ENCODE assay signal across 7 cellular contexts in the genomic region with DNA sequence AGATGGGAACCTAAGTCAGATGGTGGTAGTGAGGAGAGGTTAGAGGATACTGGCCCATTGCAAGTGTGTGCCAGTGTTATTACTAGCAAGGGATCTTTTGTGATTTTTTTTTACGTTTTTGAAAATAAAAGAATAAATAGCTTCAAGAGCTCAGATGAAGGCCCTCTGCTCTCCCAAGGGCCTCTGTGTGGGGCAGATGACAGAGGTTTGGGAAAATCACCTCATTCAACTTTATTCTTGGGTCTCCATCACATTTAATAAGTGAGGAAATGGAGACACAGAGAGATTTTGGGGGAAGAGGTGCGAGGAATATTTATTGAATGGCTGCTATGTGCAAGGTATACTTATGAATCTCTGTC. TPM values are rescaled to one million over a fixed set of nuclear protein-coding genes. Genes with fewer than 3 reads are reported as not detected.
DNase-seq lines count a peak whose midpoint lies in the region; ATAC-seq, FAIRE-seq and TF ChIP-seq lines count a peak whose summit lies in the region.

No MANE protein-coding gene starts in this region.

- peak; percentile 10 for TF ChIP-seq CTCF in CD8-positive, alpha-beta T cell (IDR thresholded peaks at IDR 0.05)
- TF ChIP-seq CTCF in OCI-LY7 (conservative IDR thresholded peaks at IDR 0.05; ENCODE audit: low read length) (peak; percentile 45), kidney (IDR thresholded peaks at IDR 0.05; ENCODE audit: borderline replicate concordance, extremely low read depth, insufficient read depth) (no peak), H9 (conservative IDR thresholded peaks at IDR 0.05) (no peak)

- no peak overlapping the region for H3K18ac ChIP-seq in H9 (ENCODE audit: insufficient read length, low read depth, low read length)

- H3K4me1 ChIP-seq in CD8-positive, alpha-beta T cell (ENCODE audit: insufficient read depth, low read length), result peaks cover 57% of the 10 kb centered on the region
- peaks cover 75% of the 10 kb centered on the region for H3K4me1 ChIP-seq in OCI-LY7 (ENCODE audit: insufficient read depth, low read length, poor library complexity, severe bottlenecking)
- peaks cover 50% of the 10 kb centered on the region for H3K4me1 ChIP-seq in effector memory CD4-positive, alpha-beta T cell (ENCODE audit: control insufficient read depth, insufficient read depth, low read length, poor library complexity, severe bottlenecking)
- peaks cover 14 to 29% of the 10 kb centered on the region in 2 donors for H3K4me1 ChIP-seq in kidney (ENCODE audit: control insufficient read depth in 1 of 2, insufficient read depth in 1 of 2, low read depth in 1 of 2, low read length in 2 of 2)
- H3K4me1 ChIP-seq in H9 (ENCODE audit: insufficient read depth, low read length), result no peaks in the 10 kb centered on the region

- no peak overlapping the region for H2BK5ac ChIP-seq in H9 (ENCODE audit: insufficient read length, low read length)

- H3K14ac ChIP-seq in H9 (ENCODE audit: insufficient read depth, low read length), result no peak overlapping the region

- CTCF ChIA-PET in CD8-positive, alpha-beta T cell (lab: Charles Lee), result interaction anchor here (0.6 to 19.6 kb wide), 25 partner anchors 10 to 232 kb away, joined by 3 to 351 read pairs (median 5); a partner anchor contains a TSS
- CTCF ChIA-PET in OCI-LY7 (lab: Charles Lee; ENCODE audit: unreplicated experiment), result interaction anchor here (0.5 to 0.9 kb wide), 3 partner anchors 34 to 64 kb away, joined by 3 read pairs; no protein-coding TSS in a partner anchor

- H4K8ac ChIP-seq in H9 (replicated peaks; ENCODE audit: insufficient read length, low read depth, low read length), result no peak overlapping the region

- H3K9ac ChIP-seq in kidney (ENCODE audit: low read length in 2 of 2) (no peak overlapping the region), H9 (ENCODE audit: extremely low read depth, insufficient read length, low read length) (no peak overlapping the region)

- peak overlapping the region; percentile 52 for H3K27ac ChIP-seq in CD8-positive, alpha-beta T cell (ENCODE audit: low read depth, low read length)
- H3K27ac ChIP-seq in OCI-LY7 (ENCODE audit: low read depth, low read length, poor library complexity, severe bottlenecking), result peak overlapping the region; percentile 96
- peak overlapping the region; percentile 100 for H3K27ac ChIP-seq in effector memory CD4-positive, alpha-beta T cell (ENCODE audit: insufficient read depth, low read length, poor library complexity, severe bottlenecking)
- peak overlapping the region in 1 of 2 donors; percentile 86 for H3K27ac ChIP-seq in kidney (ENCODE audit: low read depth in 2 of 2, low read length in 2 of 2)
- no peak overlapping the region for H3K27ac ChIP-seq in H9 (ENCODE audit: insufficient read length, low read depth, low read length)

- no peaks in the 10 kb centered on the region for H3K36me3 ChIP-seq in CD8-positive, alpha-beta T cell (ENCODE audit: insufficient read depth, low read length)
- H3K36me3 ChIP-seq in OCI-LY7 (ENCODE audit: insufficient read depth, low read length), result no peaks in the 10 kb centered on the region
- H3K36me3 ChIP-seq in effector memory CD4-positive, alpha-beta T cell (ENCODE audit: control insufficient read depth, insufficient read depth, low read length), result no peaks in the 10 kb centered on the region
- H3K36me3 ChIP-seq in kidney (ENCODE audit: control insufficient read depth in 1 of 2, insufficient read depth in 2 of 2, low read length in 2 of 2), result no peaks in the 10 kb centered on the region

- H3K27me3 ChIP-seq in CD8-positive, alpha-beta T cell (ENCODE audit: insufficient read depth, low read length), result no peaks in the 10 kb centered on the region
- H3K27me3 ChIP-seq in effector memory CD4-positive, alpha-beta T cell (replicated peaks; ENCODE audit: control insufficient read depth, insufficient read depth, low read length, poor library complexity, severe bottlenecking), result no peaks in the 10 kb centered on the region
- H3K27me3 ChIP-seq in H9 (ENCODE audit: insufficient read depth, low read length), result no peaks in the 10 kb centered on the region

- no peak overlapping the region for H3K23ac ChIP-seq in H9 (ENCODE audit: insufficient read length, low read depth, low read length)

- WGBS in H9 (ENCODE audit: extremely low coverage, insufficient read length, low lambda C conversion rate), result no CpG with 5 or more reads among the region's 2 CpGs

- H3K56ac ChIP-seq in H9 (ENCODE audit: insufficient read length, low read depth, low read length), result no peak overlapping the region

- H4K91ac ChIP-seq in H9 (ENCODE audit: insufficient read length, low read depth, low read length), result no peak overlapping the region

- no peaks in the 10 kb centered on the region for H4K20me1 ChIP-seq in OCI-LY7 (ENCODE audit: insufficient read depth, low read length)
- no peaks in the 10 kb centered on the region for H4K20me1 ChIP-seq in H9 (ENCODE audit: control insufficient read depth, insufficient read depth, insufficient read length)

- no TSS peak for BruUV-seq in OCI-LY7 (replicated peaks; lab: Mats Ljungman, UMichigan)

- H3K27me3 Mint-ChIP-seq in CD8-positive, alpha-beta T cell (ENCODE audit: low read depth), result no peaks in the 10 kb centered on the region
- peaks cover 5% of the 10 kb centered on the region for H3K27me3 Mint-ChIP-seq in H9 (ENCODE audit: low read depth)

- H3K27ac Mint-ChIP-seq in CD8-positive, alpha-beta T cell, result peak overlapping the region; percentile 90
- peak overlapping the region; percentile 100 for H3K27ac Mint-ChIP-seq in stimulated activated effector memory CD8-positive, alpha-beta T cell treated with anti-CD3 and anti-CD28 coated beads, Interleukin-12 subunit alpha, Interleukin-12 subunit beta, amount 100 ng/mL, for 72 hours
- H3K27ac Mint-ChIP-seq in H9, result no peak overlapping the region

- no peak overlapping the region for H2AK5ac ChIP-seq in H9 (ENCODE audit: insufficient read length, low read length)

- no peaks in the 10 kb centered on the region for H3K9me3 ChIP-seq in CD8-positive, alpha-beta T cell (ENCODE audit: low read length)
- H3K9me3 ChIP-seq in OCI-LY7 (ENCODE audit: low read length), result no peaks in the 10 kb centered on the region
- H3K9me3 ChIP-seq in effector memory CD4-positive, alpha-beta T cell (ENCODE audit: control insufficient read depth, low read length), result no peaks in the 10 kb centered on the region
- no peaks in the 10 kb centered on the region for H3K9me3 ChIP-seq in kidney (ENCODE audit: control insufficient read depth in 1 of 2, low read length in 2 of 2)
- no peaks in the 10 kb centered on the region for H3K9me3 ChIP-seq in H9 (ENCODE audit: control insufficient read depth, low read depth, low read length)

- no peaks in the 10 kb centered on the region for H3K9me2 ChIP-seq in OCI-LY7 (ENCODE audit: insufficient read depth, low read length)

- peak overlapping the region; percentile 24; the same call in 1 of the 2 replicates for H2AFZ ChIP-seq in OCI-LY7 (ENCODE audit: low read length)
- no peak overlapping the region for H2AFZ ChIP-seq in H9 (ENCODE audit: low read length)

- peak overlapping the region; percentile 78 for H3K4me2 ChIP-seq in OCI-LY7 (ENCODE audit: low read length)
- no peak overlapping the region for H3K4me2 ChIP-seq in H9 (ENCODE audit: insufficient read depth, insufficient read length, low read length)

- no peak for DNase-seq in CD8-positive, alpha-beta T cell
- DNase-seq in OCI-LY7 (ENCODE audit: low spot score) (no peak), kidney (no peak), H9 (no peak)
- no peak for DNase-seq in effector memory CD4-positive, alpha-beta T cell
- DNase-seq in stimulated activated effector memory CD8-positive, alpha-beta T cell treated with anti-CD3 and anti-CD28 coated beads, Interleukin-12 subunit alpha, Interleukin-12 subunit beta, amount 100 ng/mL, for 72 hours (ENCODE audit: low spot score in 2 of 2), result no peak

- H3K79me1 ChIP-seq in H9 (ENCODE audit: insufficient read depth, low read depth, low read length, poor library complexity, severe bottlenecking), result no peaks in the 10 kb centered on the region

- H3K4ac ChIP-seq in H9 (ENCODE audit: low read depth, low read length), result no peak overlapping the region

- no peaks in the 10 kb centered on the region for H3K23me2 ChIP-seq in H9 (ENCODE audit: insufficient read length, low read depth, low read length, poor library complexity, severe bottlenecking)

- peaks cover 54% of the 10 kb centered on the region for H3K4me1 Mint-ChIP-seq in CD8-positive, alpha-beta T cell (ENCODE audit: low read depth)
- H3K4me1 Mint-ChIP-seq in stimulated activated effector memory CD8-positive, alpha-beta T cell treated with anti-CD3 and anti-CD28 coated beads, Interleukin-12 subunit alpha, Interleukin-12 subunit beta, amount 100 ng/mL, for 72 hours, result peaks cover 60% of the 10 kb centered on the region
- peaks cover 12% of the 10 kb centered on the region in 2 experiments for H3K4me1 Mint-ChIP-seq in H9

- ATAC-seq in CD8-positive, alpha-beta T cell, result no peak
- ATAC-seq in stimulated activated effector memory CD8-positive, alpha-beta T cell treated with anti-CD3 and anti-CD28 coated beads, Interleukin-12 subunit alpha, Interleukin-12 subunit beta, amount 100 ng/mL, for 72 hours, result no peak
- ATAC-seq in HG03354 (IDR thresholded peaks at IDR 0.05; ENCODE audit: poor library complexity, severe bottlenecking, unreplicated experiment), result no peak

- H3K9me3 Mint-ChIP-seq in CD8-positive, alpha-beta T cell, result no peaks in the 10 kb centered on the region
- H3K9me3 Mint-ChIP-seq in stimulated activated effector memory CD8-positive, alpha-beta T cell treated with anti-CD3 and anti-CD28 coated beads, Interleukin-12 subunit alpha, Interleukin-12 subunit beta, amount 100 ng/mL, for 72 hours, result no peaks in the 10 kb centered on the region
- H3K9me3 Mint-ChIP-seq in H9, result no peaks in the 10 kb centered on the region

- no peak overlapping the region for H2BK20ac ChIP-seq in H9 (ENCODE audit: low read depth, low read length, poor library complexity, severe bottlenecking)

- peak overlapping the region; percentile 30 for H3K4me3 Mint-ChIP-seq in CD8-positive, alpha-beta T cell
- H3K4me3 Mint-ChIP-seq in stimulated activated effector memory CD8-positive, alpha-beta T cell treated with anti-CD3 and anti-CD28 coated beads, Interleukin-12 subunit alpha, Interleukin-12 subunit beta, amount 100 ng/mL, for 72 hours, result peak overlapping the region; percentile 48
- no peak overlapping the region for H3K4me3 Mint-ChIP-seq in H9

- H3K79me2 ChIP-seq in OCI-LY7 (ENCODE audit: insufficient read depth, low read depth, low read length) (no peaks in the 10 kb centered on the region), H9 (ENCODE audit: insufficient read depth, low read length) (no peaks in the 10 kb centered on the region)

- no peak overlapping the region for H2BK12ac ChIP-seq in H9 (ENCODE audit: insufficient read length, low read depth, low read length)

- no peak for FAIRE-seq in kidney (lab: Jason Lieb, UNC)

- no peak overlapping the region for H2BK120ac ChIP-seq in H9 (ENCODE audit: low read depth, low read length, poor library complexity, severe bottlenecking)

- no peaks in the 10 kb centered on the region for H3K36me3 Mint-ChIP-seq in CD8-positive, alpha-beta T cell
- peaks cover 5% of the 10 kb centered on the region for H3K36me3 Mint-ChIP-seq in stimulated activated effector memory CD8-positive, alpha-beta T cell treated with anti-CD3 and anti-CD28 coated beads, Interleukin-12 subunit alpha, Interleukin-12 subunit beta, amount 100 ng/mL, for 72 hours
- no peaks in the 10 kb centered on the region for H3K36me3 Mint-ChIP-seq in H9 (ENCODE audit: insufficient read depth in 1 of 3, low read depth in 3 of 3)

- intact Hi-C loops in CD8-positive, alpha-beta T cell (cut with DNase I, micrococcal nuclease), result loop anchor here (1.0 to 5.0 kb wide), 12 partner anchors 20 to 180 kb away; a partner anchor contains a TSS
- intact Hi-C loops in OCI-LY7 (cut with micrococcal nuclease; ENCODE audit: unreplicated experiment), result loop anchor here (1.0 to 2.0 kb wide), 6 partner anchors 34 to 180 kb away; a partner anchor contains a TSS
- intact Hi-C loops in kidney (cut with DNase I), result no loop called here

- H2BK15ac ChIP-seq in H9 (ENCODE audit: low read depth, low read length), result no peak overlapping the region

- POLR2A ChIA-PET in CD8-positive, alpha-beta T cell (lab: Charles Lee), result interaction anchor here (0.6 to 3.4 kb wide), 15 partner anchors 11 to 233 kb away, joined by 3 to 15 read pairs (median 4); a partner anchor contains a TSS
- POLR2A ChIA-PET in OCI-LY7 (lab: Charles Lee), result interaction anchor here (0.8 to 21.2 kb wide), 6 partner anchors 10 to 1008 kb away, joined by 3 to 372 read pairs (median 6); no protein-coding TSS in a partner anchor

- H3K4me3 ChIP-seq in CD8-positive, alpha-beta T cell (ENCODE audit: low read depth, low read length), result no peak overlapping the region
- H3K4me3 ChIP-seq in OCI-LY7 (ENCODE audit: low read depth, low read length, poor library complexity, severe bottlenecking), result no peak overlapping the region
- no peak overlapping the region for H3K4me3 ChIP-seq in effector memory CD4-positive, alpha-beta T cell (ENCODE audit: insufficient read depth, low read depth, low read length, poor library complexity, severe bottlenecking)
- no peak overlapping the region for H3K4me3 ChIP-seq in kidney (ENCODE audit: low read length in 2 of 2)

- H4K5ac ChIP-seq in H9 (ENCODE audit: insufficient read length, low read depth, low read length), result no peak overlapping the region

- no peak overlapping the region for H3T11ph ChIP-seq in H9 (ENCODE audit: low read length)

RNA-seq across cellular contexts. Expression of a gene that starts 10.1 kb away (rescaled TPM):
- 10 to 100 TPM; 61.2 to 61.7 TPM for total RNA-seq in CD8-positive, alpha-beta T cell
- total RNA-seq in OCI-LY7 (2014; rRNA removed; shearing (Covaris generic)), result 23.7 and 24.2 TPM in 2 replicates
- total RNA-seq in OCI-LY7 (2022) (40.3 and 50.5 TPM in 2 replicates), kidney (10.9 TPM), H9 (2021) (1.4 and 1.5 TPM in 2 replicates)
- 3.1 TPM for polyA plus RNA-seq in kidney (ENCODE audit: insufficient read depth, low read depth, low replicate concordance)

RNA-seq across cellular contexts. Expression of a gene that starts 59.8 kb away (rescaled TPM):
- total RNA-seq in CD8-positive, alpha-beta T cell, result 10 to 100 TPM; 47.3 to 48.5 TPM
- total RNA-seq in OCI-LY7 (2014; rRNA removed; shearing (Covaris generic)), result 102 and 108 TPM in 2 replicates
- total RNA-seq in OCI-LY7 (2022) (211 and 214 TPM in 2 replicates), kidney (17.4 TPM), H9 (2021) (66.7 and 66.8 TPM in 2 replicates)
- polyA plus RNA-seq in kidney (ENCODE audit: insufficient read depth, low read depth, low replicate concordance), result 6.9 TPM

Comparison
In these comparisons a context has a peak if more than half of its experiments do, and no peak if none do; other contexts are left out.
1. H3K27ac Mint-ChIP-seq: peak in CD8-positive, alpha-beta T cell (single experiment) and stimulated activated effector memory CD8-positive, alpha-beta T cell treated with anti-CD3 and anti-CD28 coated beads, Interleukin-12 subunit alpha, Interleukin-12 subunit beta, amount 100 ng/mL, for 72 hours (single experiment); none in H9 (0 of 3).
2. H3K4me3 Mint-ChIP-seq: peak in CD8-positive, alpha-beta T cell (single experiment) and stimulated activated effector memory CD8-positive, alpha-beta T cell treated with anti-CD3 and anti-CD28 coated beads, Interleukin-12 subunit alpha, Interleukin-12 subunit beta, amount 100 ng/mL, for 72 hours (single experiment); none in H9 (0 of 2).
3. CTCF ChIP-seq: peak in CD8-positive, alpha-beta T cell (single experiment) and OCI-LY7 (single experiment); none in kidney (single experiment) and H9 (single experiment).